ENCODE assay signal across 1 cellular context in genomic region chr6:36067374-36068011, GRCh38.
TF ChIP-seq lines count a peak whose summit lies in the region.

No MANE protein-coding gene starts in this region.

TF ChIP-seq in GM12878, 131 proteins besides CTCF, POLR2A, EP300 and RAD21 (continued from another document):
- no peak for TF ChIP-seq ZNF592 (IDR thresholded peaks at IDR 0.05)
- no peak for TF ChIP-seq SKIL (IDR thresholded peaks at IDR 0.05; ENCODE audit: low read depth, poor library complexity, severe bottlenecking)
- TF ChIP-seq ZBED1 (IDR thresholded peaks at IDR 0.05; ENCODE audit: borderline replicate concordance): no peak
- TF ChIP-seq STAT3 (IDR thresholded peaks at IDR 0.05; ENCODE audit: low read depth, low read length): no peak
- TF ChIP-seq MTA3 (IDR thresholded peaks at IDR 0.05; ENCODE audit: borderline replicate concordance, low read length): no peak
